In the genomic region with DNA sequence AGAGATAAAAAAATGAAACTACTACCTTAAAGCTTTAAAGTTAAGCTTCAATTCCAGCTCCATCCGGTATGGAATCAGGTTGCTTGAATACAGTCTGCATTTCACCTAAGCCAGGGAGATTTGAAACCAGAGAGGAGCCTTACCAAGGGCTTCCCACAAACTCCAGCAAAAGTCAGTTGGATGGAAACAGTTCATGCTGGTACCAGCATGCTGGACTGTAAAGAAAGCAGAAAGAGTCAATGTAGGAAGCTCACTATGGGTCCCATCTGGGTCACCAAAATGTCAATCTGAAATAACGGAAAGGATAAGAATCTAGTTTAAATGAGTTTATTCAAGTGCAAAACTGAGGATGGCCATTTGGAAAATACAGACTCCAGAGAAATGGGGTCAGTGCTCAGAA, we compare ENCODE assay signal across 27 cellular contexts.
"Had no signal": no experiment of that assay in that cellular context is flagged by ENCODE, and none has a peak within 500 bp of the region (broad histone marks: within the 10 kb centered on the region; RNA-seq: fewer than 3 reads in every experiment).

No MANE protein-coding gene starts in this region.

- H3K36me3 Mint-ChIP-seq: immature natural killer cell; stimulated activated effector memory CD8-positive, alpha-beta T cell treated with anti-CD3 and anti-CD28 coated beads, Interleukin-12 subunit alpha, Interleukin-12 subunit beta, amount 100 ng/mL, for 72 hours had no signal

- H3K27ac ChIP-seq: gastrocnemius medialis, heart right ventricle, neutrophil, right atrium auricular region, sigmoid colon, skin epidermis, suprapubic skin, thyroid gland, upper lobe of left lung, uterus had no signal

- H3K4me3 ChIP-seq: gastrocnemius medialis, heart right ventricle, lung, right atrium auricular region, sigmoid colon, skin epidermis, suprapubic skin, thyroid gland, upper lobe of left lung, uterus had no signal

- H3K27ac Mint-ChIP-seq: immature natural killer cell; naive thymus-derived CD4-positive, alpha-beta T cell; nephron progenitor cell; stimulated activated effector memory CD8-positive, alpha-beta T cell treated with anti-CD3 and anti-CD28 coated beads, Interleukin-12 subunit alpha, Interleukin-12 subunit beta, amount 100 ng/mL, for 72 hours had no signal

- H3K9me3 Mint-ChIP-seq: stimulated activated effector memory CD8-positive, alpha-beta T cell treated with anti-CD3 and anti-CD28 coated beads, Interleukin-12 subunit alpha, Interleukin-12 subunit beta, amount 100 ng/mL, for 72 hours had no signal

- DNase-seq: effector memory CD4-positive, alpha-beta T cell; gastrocnemius medialis; heart right ventricle; hypothalamus; immature natural killer cell; kidney; left cardiac atrium; left ventricle myocardium superior; mesenchymal stem cell; naive thymus-derived CD4-positive, alpha-beta T cell; nephron progenitor cell; posterior cingulate gyrus; sigmoid colon; stimulated activated CD4-positive, alpha-beta T cell treated with anti-CD3 and anti-CD28 coated beads, Interleukin-12 subunit alpha, Interleukin-12 subunit beta, amount 100 ng/mL, for 4 hours; stimulated activated CD4-positive, alpha-beta T cell treated with anti-CD3 and anti-CD28 coated beads, Interleukin-2, amount 100 ng/mL, for 48 hours; stimulated activated CD8-positive, alpha-beta memory T cell treated with anti-CD3 and anti-CD28 coated beads, Interleukin-4, amount 100 ng/mL, for 48 hours; stimulated activated naive CD8-positive, alpha-beta T cell treated with anti-CD3 and anti-CD28 coated beads, Interleukin-15, Interleukin-2, amounts not matched to agents 100 U/mL and 50 U/mL, for 24 hours; thyroid gland; upper lobe of left lung; uterus had no signal

- H3K4me1 Mint-ChIP-seq: immature natural killer cell; nephron progenitor cell; stimulated activated effector memory CD8-positive, alpha-beta T cell treated with anti-CD3 and anti-CD28 coated beads, Interleukin-12 subunit alpha, Interleukin-12 subunit beta, amount 100 ng/mL, for 72 hours had no signal

- H3K4me1 ChIP-seq: gastrocnemius medialis, heart right ventricle, right atrium auricular region, suprapubic skin, thyroid gland, upper lobe of left lung, uterus had no signal

- H3K27me3 ChIP-seq: gastrocnemius medialis, right atrium auricular region, sigmoid colon, suprapubic skin, thyroid gland, upper lobe of left lung, uterus had no signal

- H3K4me3 Mint-ChIP-seq: immature natural killer cell; naive thymus-derived CD4-positive, alpha-beta T cell; nephron progenitor cell; stimulated activated effector memory CD8-positive, alpha-beta T cell treated with anti-CD3 and anti-CD28 coated beads, Interleukin-12 subunit alpha, Interleukin-12 subunit beta, amount 100 ng/mL, for 72 hours had no signal

- ATAC-seq: esophagus mucosa; gastrocnemius medialis; heart right ventricle; left cardiac atrium; left ventricle myocardium superior; naive thymus-derived CD4-positive, alpha-beta T cell; stimulated activated effector memory CD8-positive, alpha-beta T cell treated with anti-CD3 and anti-CD28 coated beads, Interleukin-12 subunit alpha, Interleukin-12 subunit beta, amount 100 ng/mL, for 72 hours; stimulated activated naive CD8-positive, alpha-beta T cell treated with anti-CD3 and anti-CD28 coated beads, Interleukin-15, Interleukin-2, amounts not matched to agents 100 U/mL and 50 U/mL, for 24 hours had no signal

- H3K9me3 ChIP-seq: gastrocnemius medialis, neutrophil, right atrium auricular region, sigmoid colon, suprapubic skin, thyroid gland, upper lobe of left lung, uterus had no signal

- H3K36me3 ChIP-seq: gastrocnemius medialis, heart right ventricle, neutrophil, right atrium auricular region, sigmoid colon, suprapubic skin, thyroid gland, upper lobe of left lung, uterus had no signal
